19 cellular contexts compared by ENCODE assay signal in genomic region chr16:70473446-70474319, GRCh38. TPM values are rescaled to one million over a fixed set of nuclear protein-coding genes. Genes with fewer than 3 reads are reported as not detected.
A peak's percentile ranks its signal among the peaks of the same experiment; 100 is the strongest.
DNase-seq lines count a peak whose midpoint lies in the region; ATAC-seq and TF ChIP-seq lines count a peak whose summit lies in the region.
"Had no signal": no experiment of that assay in that cellular context is flagged by ENCODE, and none has a peak within 500 bp of the region (broad histone marks: within the 10 kb centered on the region; RNA-seq: fewer than 3 reads in every experiment).

No MANE protein-coding gene starts in this region.

- no peaks in the 10 kb centered on the region for H3K27me3 ChIP-seq in H7 (ENCODE audit: control insufficient read depth, insufficient read depth, low read length)

- peaks cover 23% of the 10 kb centered on the region for H3K4me1 Mint-ChIP-seq in activated CD4-positive, alpha-beta T cell treated with anti-CD3 and anti-CD28 coated beads for 36 hours
- H3K4me1 Mint-ChIP-seq in activated B cell treated with CpG ODN at 0.5 μM for 24 hours (peaks cover 5% of the 10 kb centered on the region), neural crest cell (no peaks in the 10 kb centered on the region)
- peaks cover 28% of the 10 kb centered on the region for H3K4me1 Mint-ChIP-seq in activated CD4-positive, alpha-beta memory T cell treated with anti-CD3 and anti-CD28 coated beads, Interleukin-2, amount 10 ng/mL, durations not matched to agents 7 days and 5 days

- peak overlapping the region; percentile 24 for H3K27ac Mint-ChIP-seq in activated CD4-positive, alpha-beta T cell treated with anti-CD3 and anti-CD28 coated beads for 36 hours
- H3K27ac Mint-ChIP-seq in activated B cell treated with CpG ODN at 0.5 μM for 24 hours (no peak overlapping the region), neural crest cell (ENCODE audit: unreplicated experiment) (peak overlapping the region; percentile 43)
- no peak overlapping the region for H3K27ac Mint-ChIP-seq in activated CD4-positive, alpha-beta memory T cell treated with anti-CD3 and anti-CD28 coated beads, Interleukin-2, amount 10 ng/mL, durations not matched to agents 7 days and 5 days
- H3K27ac Mint-ChIP-seq: activated CD4-positive, alpha-beta memory T cell treated with anti-CD3 and anti-CD28 coated beads for 36 hours; HFFc6; mesothelial cell of epicardium; T-helper 2 cell treated with Interferon-gamma antibody and Interleukin-4, amounts not matched to agents 5 μg/mL and 100 μg/mL, for 36 hours had no signal

- no peak overlapping the region for H3K4me3 Mint-ChIP-seq in activated CD4-positive, alpha-beta T cell treated with anti-CD3 and anti-CD28 coated beads for 36 hours
- H3K4me3 Mint-ChIP-seq in activated B cell treated with CpG ODN at 0.5 μM for 24 hours (no peak overlapping the region), neural crest cell (no peak overlapping the region)
- no peak overlapping the region for H3K4me3 Mint-ChIP-seq in activated CD4-positive, alpha-beta memory T cell treated with anti-CD3 and anti-CD28 coated beads, Interleukin-2, amount 10 ng/mL, durations not matched to agents 7 days and 5 days
- H3K4me3 Mint-ChIP-seq: activated CD4-positive, alpha-beta memory T cell treated with anti-CD3 and anti-CD28 coated beads for 36 hours; HFFc6; mesothelial cell of epicardium; T-helper 2 cell treated with Interferon-gamma antibody and Interleukin-4, amounts not matched to agents 5 μg/mL and 100 μg/mL, for 36 hours had no signal

- no peaks in the 10 kb centered on the region for H3K9me3 Mint-ChIP-seq in activated CD4-positive, alpha-beta T cell treated with anti-CD3 and anti-CD28 coated beads for 36 hours (ENCODE audit: low read depth)
- no peaks in the 10 kb centered on the region for H3K9me3 Mint-ChIP-seq in activated B cell treated with CpG ODN at 0.5 μM for 24 hours
- no peaks in the 10 kb centered on the region for H3K9me3 Mint-ChIP-seq in neural crest cell
- H3K9me3 Mint-ChIP-seq in activated CD4-positive, alpha-beta memory T cell treated with anti-CD3 and anti-CD28 coated beads, Interleukin-2, amount 10 ng/mL, durations not matched to agents 7 days and 5 days = no peaks in the 10 kb centered on the region
- H3K9me3 Mint-ChIP-seq: activated CD4-positive, alpha-beta memory T cell treated with anti-CD3 and anti-CD28 coated beads for 36 hours; HFFc6; mesothelial cell of epicardium; T-helper 2 cell treated with Interferon-gamma antibody and Interleukin-4, amounts not matched to agents 5 μg/mL and 100 μg/mL, for 36 hours had no signal

- DNase-seq in activated CD4-positive, alpha-beta T cell treated with anti-CD3 and anti-CD28 coated beads for 36 hours = no peak
- no peak for DNase-seq in activated CD4-positive, alpha-beta T cell treated with anti-CD3 and anti-CD28 coated beads, Interleukin-2, amount 50 U/mL, for 48 hours
- DNase-seq in H7 (peak; percentile 56), activated B cell treated with CpG ODN at 0.5 μM for 24 hours (no peak), neural crest cell (ENCODE audit: low read depth, low spot score) (no peak)
- no peak for DNase-seq in activated CD4-positive, alpha-beta memory T cell treated with anti-CD3 and anti-CD28 coated beads, Interleukin-2, amount 10 ng/mL, durations not matched to agents 7 days and 5 days
- DNase-seq in stimulated activated CD4-positive, alpha-beta T cell treated with anti-CD3 and anti-CD28 coated beads, Interleukin-1b, Interleukin-23, amount 100 ng/mL, for 48 hours = no peak
- DNase-seq: activated CD4-positive, alpha-beta memory T cell treated with anti-CD3 and anti-CD28 coated beads for 36 hours; activated naive CD4-positive, alpha-beta T cell treated with Interleukin-2 at 50 U/mL for 16 hours; central memory CD4-positive, alpha-beta T cell; HFFc6; Kasumi-1; NCI-H1930; NCI-H526; occipital lobe had no signal

- H3K36me3 ChIP-seq in H7 (replicated peaks; ENCODE audit: control insufficient read depth, insufficient read depth, low read length) = no peaks in the 10 kb centered on the region

- TF ChIP-seq CTCF in activated B cell treated with CpG ODN at 0.5 μM for 24 hours (IDR thresholded peaks at IDR 0.05) = no peak
- no peak for TF ChIP-seq CTCF in neural crest cell (conservative IDR thresholded peaks at IDR 0.05)

- intact Hi-C loops in activated CD4-positive, alpha-beta T cell treated with anti-CD3 and anti-CD28 coated beads for 36 hours (cut with DNase I, micrococcal nuclease) = no loop called here
- intact Hi-C loops in activated B cell treated with CpG ODN at 0.5 μM for 24 hours (cut with micrococcal nuclease) = loop anchor here (1.0 kb wide), 1 partner anchor 78 kb away; no protein-coding TSS in a partner anchor

- H3K36me3 Mint-ChIP-seq in activated CD4-positive, alpha-beta T cell treated with anti-CD3 and anti-CD28 coated beads for 36 hours (ENCODE audit: low read depth) = peaks cover 5% of the 10 kb centered on the region
- H3K36me3 Mint-ChIP-seq in activated B cell treated with CpG ODN at 0.5 μM for 24 hours (ENCODE audit: low read depth) (peaks cover 14% of the 10 kb centered on the region), neural crest cell (ENCODE audit: low read depth) (no peaks in the 10 kb centered on the region)
- H3K36me3 Mint-ChIP-seq in activated CD4-positive, alpha-beta memory T cell treated with anti-CD3 and anti-CD28 coated beads, Interleukin-2, amount 10 ng/mL, durations not matched to agents 7 days and 5 days (ENCODE audit: low read depth) = peaks cover 19% of the 10 kb centered on the region

- H3K27me3 Mint-ChIP-seq in activated CD4-positive, alpha-beta T cell treated with anti-CD3 and anti-CD28 coated beads for 36 hours = no peaks in the 10 kb centered on the region
- H3K27me3 Mint-ChIP-seq in activated B cell treated with CpG ODN at 0.5 μM for 24 hours (no peaks in the 10 kb centered on the region), neural crest cell (ENCODE audit: low read depth) (no peaks in the 10 kb centered on the region)
- no peaks in the 10 kb centered on the region for H3K27me3 Mint-ChIP-seq in activated CD4-positive, alpha-beta memory T cell treated with anti-CD3 and anti-CD28 coated beads, Interleukin-2, amount 10 ng/mL, durations not matched to agents 7 days and 5 days
- H3K27me3 Mint-ChIP-seq: activated CD4-positive, alpha-beta memory T cell treated with anti-CD3 and anti-CD28 coated beads for 36 hours had no signal

- POLR2A ChIA-PET in activated CD4-positive, alpha-beta T cell treated with anti-CD3 and anti-CD28 coated beads for 36 hours (lab: Charles Lee) = no interaction called here
- POLR2A ChIA-PET in activated B cell treated with CpG ODN at 0.5 μM for 24 hours (lab: Charles Lee) = interaction anchor here (0.5 to 2.2 kb wide), 2 partner anchors 93 to 149 kb away, joined by 4 to 8 read pairs; no protein-coding TSS in a partner anchor
- POLR2A ChIA-PET in activated CD4-positive, alpha-beta memory T cell treated with anti-CD3 and anti-CD28 coated beads, Interleukin-2, amount 10 ng/mL, durations not matched to agents 7 days and 5 days (lab: Charles Lee) = interaction anchor here (1.2 kb wide), 1 partner anchor 92 kb away, joined by 3 read pairs; no protein-coding TSS in a partner anchor

- H3K4me3 ChIP-seq in H7 (ENCODE audit: insufficient read depth, low read depth, low read length) = no peak overlapping the region
- H3K4me3 ChIP-seq: skin epidermis had no signal

- CTCF ChIA-PET in activated CD4-positive, alpha-beta T cell treated with anti-CD3 and anti-CD28 coated beads for 36 hours (lab: Charles Lee) = interaction anchor here (0.5 kb wide), 1 partner anchor 10 kb away, joined by 3 read pairs; no protein-coding TSS in a partner anchor
- CTCF ChIA-PET in activated B cell treated with CpG ODN at 0.5 μM for 24 hours (lab: Charles Lee) = interaction anchor here (0.6 to 1.3 kb wide), 4 partner anchors 79 to 99 kb away, joined by 3 to 6 read pairs (median 4); no protein-coding TSS in a partner anchor
- CTCF ChIA-PET in activated CD4-positive, alpha-beta memory T cell treated with anti-CD3 and anti-CD28 coated beads, Interleukin-2, amount 10 ng/mL, durations not matched to agents 7 days and 5 days (lab: Charles Lee) = interaction anchor here (1.0 kb wide), 1 partner anchor 104 kb away, joined by 4 read pairs; no protein-coding TSS in a partner anchor

- no peak for ATAC-seq in activated CD4-positive, alpha-beta T cell treated with anti-CD3 and anti-CD28 coated beads for 36 hours
- ATAC-seq in activated B cell treated with CpG ODN at 0.5 μM for 24 hours (ENCODE audit: low read depth) (peak; percentile 45), HG03095 (IDR thresholded peaks at IDR 0.05; ENCODE audit: unreplicated experiment) (no peak)

RNA-seq across cellular contexts. Expression of gene FCSK, which starts 19.3 kb away (rescaled TPM):
- total RNA-seq in activated CD4-positive, alpha-beta T cell treated with anti-CD3 and anti-CD28 coated beads for 36 hours = 10 to 100 TPM; 10.3 to 13.4 TPM
- total RNA-seq in H7 (2014; rRNA removed; shearing (Covaris generic)) = 11.2 and 13.7 TPM in 2 replicates
- 20.1 and 21.4 TPM in 2 replicates for total RNA-seq in activated B cell treated with CpG ODN at 0.5 μM for 24 hours
- total RNA-seq in neural crest cell = 14.8 and 15.2 TPM in 2 replicates
- 10 to 100 TPM; 17.3 to 17.4 TPM for total RNA-seq in activated CD4-positive, alpha-beta memory T cell treated with anti-CD3 and anti-CD28 coated beads, Interleukin-2, amount 10 ng/mL, durations not matched to agents 7 days and 5 days

RNA-seq across cellular contexts. Expression of gene ST3GAL2, which starts 34.8 kb away (rescaled TPM):
- total RNA-seq in activated CD4-positive, alpha-beta T cell treated with anti-CD3 and anti-CD28 coated beads for 36 hours = 10 to 100 TPM; 14.8 to 16.6 TPM
- 62.7 and 64.1 TPM in 2 replicates for total RNA-seq in H7 (2014; rRNA removed; shearing (Covaris generic))
- total RNA-seq in activated B cell treated with CpG ODN at 0.5 μM for 24 hours (51.5 and 57.4 TPM in 2 replicates), neural crest cell (37.5 and 41.8 TPM in 2 replicates)
- total RNA-seq in activated CD4-positive, alpha-beta memory T cell treated with anti-CD3 and anti-CD28 coated beads, Interleukin-2, amount 10 ng/mL, durations not matched to agents 7 days and 5 days = 10 to 100 TPM; 21.6 to 22.7 TPM

RNA-seq across cellular contexts. Expression of gene COG4, which starts 49.7 kb away (rescaled TPM):
- 10 to 100 TPM; 33.5 to 37.6 TPM for total RNA-seq in activated CD4-positive, alpha-beta T cell treated with anti-CD3 and anti-CD28 coated beads for 36 hours
- total RNA-seq in H7 (2014; rRNA removed; shearing (Covaris generic)) = 78.7 and 98.2 TPM in 2 replicates
- total RNA-seq in activated B cell treated with CpG ODN at 0.5 μM for 24 hours = 39.8 and 42.5 TPM in 2 replicates
- 81.2 and 82.7 TPM in 2 replicates for total RNA-seq in neural crest cell
- total RNA-seq in activated CD4-positive, alpha-beta memory T cell treated with anti-CD3 and anti-CD28 coated beads, Interleukin-2, amount 10 ng/mL, durations not matched to agents 7 days and 5 days = 10 to 100 TPM; 71.2 to 71.4 TPM

RNA-seq across cellular contexts. Expression of gene SF3B3, which starts 49.9 kb away (rescaled TPM):
- total RNA-seq in activated CD4-positive, alpha-beta T cell treated with anti-CD3 and anti-CD28 coated beads for 36 hours = 100 to 1,000 TPM; 533 to 545 TPM
- 222 and 313 TPM in 2 replicates for total RNA-seq in H7 (2014; rRNA removed; shearing (Covaris generic))
- total RNA-seq in activated B cell treated with CpG ODN at 0.5 μM for 24 hours (444 and 463 TPM in 2 replicates), neural crest cell (622 and 631 TPM in 2 replicates)
- total RNA-seq in activated CD4-positive, alpha-beta memory T cell treated with anti-CD3 and anti-CD28 coated beads, Interleukin-2, amount 10 ng/mL, durations not matched to agents 7 days and 5 days = 100 to 1,000 TPM; 329 to 332 TPM

Comparison
In these comparisons a context has a peak if more than half of its experiments do, and no peak if none do; other contexts are left out.
1. H3K27ac Mint-ChIP-seq: peak in activated CD4-positive, alpha-beta T cell treated with anti-CD3 and anti-CD28 coated beads for 36 hours (single experiment) and neural crest cell (single experiment); none in activated B cell treated with CpG ODN at 0.5 μM for 24 hours (single experiment) and activated CD4-positive, alpha-beta memory T cell treated with anti-CD3 and anti-CD28 coated beads, Interleukin-2, amount 10 ng/mL, durations not matched to agents 7 days and 5 days (single experiment).